ENCODE assay signal across 32 cellular contexts in genomic region chr10:75502389-75502788, GRCh38.
"Had no signal": no experiment of that assay in that cellular context is flagged by ENCODE, and none has a peak within 500 bp of the region (broad histone marks: within the 10 kb centered on the region; RNA-seq: fewer than 3 reads in every experiment).

No MANE protein-coding gene starts in this region.

- DNase-seq: activated CD4-positive, alpha-beta memory T cell treated with anti-CD3 and anti-CD28 coated beads for 36 hours; activated CD4-positive, alpha-beta T cell treated with anti-CD3 and anti-CD28 coated beads for 36 hours; activated CD4-positive, alpha-beta T cell treated with anti-CD3 and anti-CD28 coated beads, Interleukin-2, amount 10 ng/mL, durations not matched to agents 24 days and 14 days; activated CD4-positive, CD25-positive, alpha-beta regulatory T cell; activated CD4-positive, CD25-positive, alpha-beta regulatory T cell treated with anti-CD3 and anti-CD28 coated beads, Interleukin-2, amount 50 U/mL, for 72 hours; activated CD8-positive, alpha-beta memory T cell treated with anti-CD3 and anti-CD28 coated beads, Interleukin-2, amount 10 ng/mL, durations not matched to agents 7 days and 5 days; activated CD8-positive, alpha-beta memory T cell treated with anti-CD3 and anti-CD28 coated beads, Interleukin-2, amount 50 U/mL, for 4 hours; activated CD8-positive, alpha-beta T cell treated with anti-CD3 and anti-CD28 coated beads, Interleukin-2, amount 10 ng/mL, durations not matched to agents 7 days and 5 days; activated effector memory CD4-positive, alpha-beta T cell treated with anti-CD3 and anti-CD28 coated beads, Interleukin-2, amount 50 U/mL, for 16 hours; activated naive CD4-positive, alpha-beta T cell treated with anti-CD3 and anti-CD28 coated beads for 36 hours; activated naive CD8-positive, alpha-beta T cell treated with anti-CD3 and anti-CD28 coated beads for 36 hours; activated naive CD8-positive, alpha-beta T cell treated with anti-CD3 and anti-CD28 coated beads, Interleukin-2, amount 50 U/mL, for 24 hours; activated T-cell treated with anti-CD3 and anti-CD28 coated beads, Interleukin-2, amount 50 U/mL, for 1 hour; activated T-cell treated with anti-CD3 and anti-CD28 coated beads, Interleukin-2, amount 50 U/mL, for 48 hours; adrenal gland; amygdala; aorta; body of pancreas; central memory CD4-positive, alpha-beta T cell; cerebellar nuclear complex; colonic mucosa; effector CD8-positive, alpha-beta T cell; erythroblast; esophagus squamous epithelium; foreskin melanocyte; heart right ventricle; T-helper 2 cell had no signal

- H3K27me3 ChIP-seq: adrenal gland, body of pancreas, colonic mucosa, gastroesophageal sphincter, heart right ventricle, hepatocyte had no signal

- H3K4me2 ChIP-seq: hepatocyte had no signal

- H3K36me3 ChIP-seq: adrenal gland, colonic mucosa, esophagus squamous epithelium, gastroesophageal sphincter, heart right ventricle had no signal

- H3K4me1 ChIP-seq: body of pancreas, colonic mucosa had no signal

- H3K4me3 ChIP-seq: adrenal gland, body of pancreas, colonic mucosa, esophagus squamous epithelium, gastroesophageal sphincter, heart right ventricle, hepatocyte had no signal

- H3K9me3 ChIP-seq: adrenal gland, body of pancreas, colonic mucosa, esophagus squamous epithelium, gastroesophageal sphincter, heart right ventricle had no signal

- H3K4me1 Mint-ChIP-seq: activated CD4-positive, alpha-beta T cell treated with anti-CD3 and anti-CD28 coated beads for 36 hours; activated CD4-positive, alpha-beta T cell treated with anti-CD3 and anti-CD28 coated beads, Interleukin-2, amount 10 ng/mL, durations not matched to agents 24 days and 14 days; activated CD8-positive, alpha-beta memory T cell treated with anti-CD3 and anti-CD28 coated beads, Interleukin-2, amount 10 ng/mL, durations not matched to agents 7 days and 5 days; activated naive CD4-positive, alpha-beta T cell treated with anti-CD3 and anti-CD28 coated beads, Interleukin-2, amount 50 U/mL, for 24 hours; activated naive CD8-positive, alpha-beta T cell treated with anti-CD3 and anti-CD28 coated beads for 36 hours; activated naive CD8-positive, alpha-beta T cell treated with anti-CD3 and anti-CD28 coated beads, Interleukin-2, amount 50 U/mL, for 24 hours had no signal

- ATAC-seq: activated CD4-positive, alpha-beta T cell treated with anti-CD3 and anti-CD28 coated beads for 36 hours; activated CD8-positive, alpha-beta memory T cell treated with anti-CD3 and anti-CD28 coated beads, Interleukin-2, amount 10 ng/mL, durations not matched to agents 7 days and 5 days; activated CD8-positive, alpha-beta T cell treated with anti-CD3 and anti-CD28 coated beads, Interleukin-2, amount 10 ng/mL, durations not matched to agents 7 days and 5 days; activated naive CD8-positive, alpha-beta T cell treated with anti-CD3 and anti-CD28 coated beads, Interleukin-2, amount 50 U/mL, for 24 hours; body of pancreas; gastroesophageal sphincter; heart right ventricle had no signal

- H3K27ac ChIP-seq: adrenal gland, body of pancreas, colonic mucosa, esophagus squamous epithelium, gastroesophageal sphincter, heart right ventricle, hepatocyte had no signal

- H3K36me3 Mint-ChIP-seq: activated CD4-positive, alpha-beta memory T cell treated with anti-CD3 and anti-CD28 coated beads for 36 hours; activated CD8-positive, alpha-beta memory T cell treated with anti-CD3 and anti-CD28 coated beads, Interleukin-2, amount 10 ng/mL, durations not matched to agents 7 days and 5 days; activated naive CD4-positive, alpha-beta T cell treated with anti-CD3 and anti-CD28 coated beads, Interleukin-2, amount 50 U/mL, for 24 hours; activated naive CD8-positive, alpha-beta T cell treated with anti-CD3 and anti-CD28 coated beads for 36 hours had no signal

- H3K27ac Mint-ChIP-seq: activated CD4-positive, alpha-beta memory T cell treated with anti-CD3 and anti-CD28 coated beads for 36 hours; activated CD4-positive, alpha-beta T cell treated with anti-CD3 and anti-CD28 coated beads for 36 hours; activated CD4-positive, alpha-beta T cell treated with anti-CD3 and anti-CD28 coated beads, Interleukin-2, amount 10 ng/mL, durations not matched to agents 24 days and 14 days; activated CD8-positive, alpha-beta memory T cell treated with anti-CD3 and anti-CD28 coated beads, Interleukin-2, amount 10 ng/mL, durations not matched to agents 7 days and 5 days; activated CD8-positive, alpha-beta T cell treated with anti-CD3 and anti-CD28 coated beads, Interleukin-2, amount 10 ng/mL, durations not matched to agents 7 days and 5 days; activated naive CD4-positive, alpha-beta T cell treated with anti-CD3 and anti-CD28 coated beads for 36 hours; activated naive CD4-positive, alpha-beta T cell treated with anti-CD3 and anti-CD28 coated beads, Interleukin-2, amount 50 U/mL, for 24 hours; activated naive CD8-positive, alpha-beta T cell treated with anti-CD3 and anti-CD28 coated beads for 36 hours; activated naive CD8-positive, alpha-beta T cell treated with anti-CD3 and anti-CD28 coated beads, Interleukin-2, amount 50 U/mL, for 24 hours; activated T-helper 1 cell treated with anti-CD3 and anti-CD28 coated beads, Interleukin-12 subunit alpha, Interleukin-12 subunit beta, Interleukin-2, Interleukin-4 antibody, amounts not matched to agents 30 ng/mL and 10 ng/mL and 1 ng/mL, durations not matched to agents 14 hours and 24 hours and 36 hours; activated T-helper 2 cell treated with anti-CD3 and anti-CD28 coated beads, Interferon-gamma antibody, Interleukin-2, Interleukin-4, amounts not matched to agents 10 μg/mL and 5 μg/mL and 100 μg/mL, durations not matched to agents 14 hours and 24 hours and 36 hours had no signal

- H3K79me2 ChIP-seq: hepatocyte had no signal

- H3K4me3 Mint-ChIP-seq: activated CD4-positive, alpha-beta memory T cell treated with anti-CD3 and anti-CD28 coated beads for 36 hours; activated CD4-positive, alpha-beta T cell treated with anti-CD3 and anti-CD28 coated beads for 36 hours; activated CD4-positive, alpha-beta T cell treated with anti-CD3 and anti-CD28 coated beads, Interleukin-2, amount 10 ng/mL, durations not matched to agents 24 days and 14 days; activated CD8-positive, alpha-beta memory T cell treated with anti-CD3 and anti-CD28 coated beads, Interleukin-2, amount 10 ng/mL, durations not matched to agents 7 days and 5 days; activated CD8-positive, alpha-beta T cell treated with anti-CD3 and anti-CD28 coated beads, Interleukin-2, amount 10 ng/mL, durations not matched to agents 7 days and 5 days; activated naive CD4-positive, alpha-beta T cell treated with anti-CD3 and anti-CD28 coated beads for 36 hours; activated naive CD4-positive, alpha-beta T cell treated with anti-CD3 and anti-CD28 coated beads, Interleukin-2, amount 50 U/mL, for 24 hours; activated naive CD8-positive, alpha-beta T cell treated with anti-CD3 and anti-CD28 coated beads for 36 hours; activated naive CD8-positive, alpha-beta T cell treated with anti-CD3 and anti-CD28 coated beads, Interleukin-2, amount 50 U/mL, for 24 hours; activated T-helper 1 cell treated with anti-CD3 and anti-CD28 coated beads, Interleukin-12 subunit alpha, Interleukin-12 subunit beta, Interleukin-2, Interleukin-4 antibody, amounts not matched to agents 30 ng/mL and 10 ng/mL and 1 ng/mL, durations not matched to agents 14 hours and 24 hours and 36 hours had no signal

- H3K9me3 Mint-ChIP-seq: activated CD4-positive, alpha-beta memory T cell treated with anti-CD3 and anti-CD28 coated beads for 36 hours; activated CD4-positive, alpha-beta T cell treated with anti-CD3 and anti-CD28 coated beads, Interleukin-2, amount 10 ng/mL, durations not matched to agents 24 days and 14 days; activated naive CD4-positive, alpha-beta T cell treated with anti-CD3 and anti-CD28 coated beads for 36 hours; activated naive CD4-positive, alpha-beta T cell treated with anti-CD3 and anti-CD28 coated beads, Interleukin-2, amount 50 U/mL, for 24 hours; activated naive CD8-positive, alpha-beta T cell treated with anti-CD3 and anti-CD28 coated beads for 36 hours; activated naive CD8-positive, alpha-beta T cell treated with anti-CD3 and anti-CD28 coated beads, Interleukin-2, amount 50 U/mL, for 24 hours; activated T-helper 1 cell treated with anti-CD3 and anti-CD28 coated beads, Interleukin-12 subunit alpha, Interleukin-12 subunit beta, Interleukin-2, Interleukin-4 antibody, amounts not matched to agents 30 ng/mL and 10 ng/mL and 1 ng/mL, durations not matched to agents 14 hours and 24 hours and 36 hours; activated T-helper 2 cell treated with anti-CD3 and anti-CD28 coated beads, Interferon-gamma antibody, Interleukin-2, Interleukin-4, amounts not matched to agents 10 μg/mL and 5 μg/mL and 100 μg/mL, durations not matched to agents 14 hours and 24 hours and 36 hours had no signal

- H3K27me3 Mint-ChIP-seq: activated CD8-positive, alpha-beta memory T cell treated with anti-CD3 and anti-CD28 coated beads, Interleukin-2, amount 10 ng/mL, durations not matched to agents 7 days and 5 days had no signal

- H2AFZ ChIP-seq: hepatocyte had no signal
